Comparison of ENCODE assay signal across 8 cellular contexts in the genomic region with DNA sequence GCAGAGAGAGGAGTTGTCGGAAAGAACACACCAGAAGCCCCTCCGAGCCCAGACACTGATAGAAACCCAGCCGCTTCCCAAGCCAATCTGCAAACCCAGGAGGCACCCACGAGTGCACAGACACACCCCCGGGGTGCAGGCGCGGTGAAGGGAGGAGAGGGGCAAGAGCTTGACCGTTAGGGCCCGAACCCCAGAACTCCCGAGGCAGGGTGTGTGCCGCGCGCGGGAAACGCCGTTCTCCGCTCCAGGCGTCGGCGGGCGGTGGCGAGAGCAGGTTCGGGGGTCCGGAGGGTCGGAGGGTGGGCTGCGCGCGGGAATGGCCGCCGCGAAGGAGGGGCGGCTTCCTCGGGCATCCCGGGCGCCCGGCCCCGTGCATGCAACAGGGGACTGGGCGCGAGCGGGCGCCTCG. TPM values are rescaled to one million over a fixed set of nuclear protein-coding genes. Genes with fewer than 3 reads are reported as not detected.
DNase-seq lines count a peak whose midpoint lies in the region; ATAC-seq and TF ChIP-seq lines count a peak whose summit lies in the region.

No MANE protein-coding gene starts in this region.

- peak overlapping the region; percentile 64 for H2AFZ ChIP-seq in hepatocyte

- WGBS in hepatocyte (ENCODE audit: low lambda C conversion rate, missing lambda C conversion rate), result 4% methylated on average over 16 of the region's 42 CpGs

- H3K27me3 ChIP-seq in hepatocyte, result peaks cover 25% of the 10 kb centered on the region

- peak overlapping the region; percentile 96 for H3K4me2 ChIP-seq in hepatocyte

- no peaks in the 10 kb centered on the region for H3K9me3 ChIP-seq in hepatocyte (ENCODE audit: low read depth)

- no peak for ATAC-seq in activated CD8-positive, alpha-beta T cell treated with anti-CD3 and anti-CD28 coated beads, Interleukin-2, amount 10 ng/mL, durations not matched to agents 7 days and 5 days
- ATAC-seq in HG02763 (IDR thresholded peaks at IDR 0.05; ENCODE audit: unreplicated experiment), result no peak

- H3K4me1 ChIP-seq in hepatocyte (ENCODE audit: insufficient read depth), result no peaks in the 10 kb centered on the region

- no peak overlapping the region for H3K27ac Mint-ChIP-seq in activated CD8-positive, alpha-beta T cell treated with anti-CD3 and anti-CD28 coated beads, Interleukin-2, amount 10 ng/mL, durations not matched to agents 7 days and 5 days

- H3K36me3 Mint-ChIP-seq in activated CD8-positive, alpha-beta T cell treated with anti-CD3 and anti-CD28 coated beads, Interleukin-2, amount 10 ng/mL, durations not matched to agents 7 days and 5 days (ENCODE audit: low read depth), result no peaks in the 10 kb centered on the region

- peak overlapping the region; percentile 89 for H3K4me3 ChIP-seq in hepatocyte

- TF ChIP-seq CTCF in hepatocyte (IDR thresholded peaks at IDR 0.05; ENCODE audit: poor library complexity), result no peak

- DNase-seq in stimulated activated CD4-positive, alpha-beta T cell treated with anti-CD3 and anti-CD28 coated beads, Interleukin-15, amount 100 ng/mL, for 24 hours, result peak; percentile 6
- DNase-seq in stimulated activated CD4-positive, alpha-beta T cell treated with anti-CD3 and anti-CD28 coated beads, Interleukin-12 subunit alpha, Interleukin-12 subunit beta, amount 100 ng/mL, for 4 hours, result no peak
- no peak for DNase-seq in activated CD8-positive, alpha-beta T cell treated with anti-CD3 and anti-CD28 coated beads, Interleukin-2, amount 10 ng/mL, durations not matched to agents 7 days and 5 days
- DNase-seq in hepatocyte (ENCODE audit: low spot score) (peak; percentile 32), Ammon's horn (ENCODE audit: low spot score) (no peak), amniotic stem cell (lab: John Stamatoyannopoulos, UW) (no peak)
- DNase-seq in stimulated activated CD8-positive, alpha-beta memory T cell treated with anti-CD3 and anti-CD28 coated beads, Interleukin-4, amount 100 ng/mL, for 48 hours, result peak; percentile 24

- CTCF ChIA-PET in activated CD8-positive, alpha-beta T cell treated with anti-CD3 and anti-CD28 coated beads, Interleukin-2, amount 10 ng/mL, durations not matched to agents 7 days and 5 days (lab: Charles Lee), result no interaction called here

- no peaks in the 10 kb centered on the region for H3K9me3 Mint-ChIP-seq in activated CD8-positive, alpha-beta T cell treated with anti-CD3 and anti-CD28 coated beads, Interleukin-2, amount 10 ng/mL, durations not matched to agents 7 days and 5 days (ENCODE audit: insufficient read depth)

- H3K36me3 ChIP-seq in hepatocyte (replicated peaks; ENCODE audit: insufficient read depth, low read depth), result no peaks in the 10 kb centered on the region

- POLR2A ChIA-PET in activated CD8-positive, alpha-beta T cell treated with anti-CD3 and anti-CD28 coated beads, Interleukin-2, amount 10 ng/mL, durations not matched to agents 7 days and 5 days (lab: Charles Lee), result no interaction called here

- no peaks in the 10 kb centered on the region for H4K20me1 ChIP-seq in hepatocyte (ENCODE audit: insufficient read depth, poor library complexity, severe bottlenecking)

- H3K27ac ChIP-seq in hepatocyte, result no peak overlapping the region

- peaks cover 62% of the 10 kb centered on the region for H3K27me3 Mint-ChIP-seq in activated CD8-positive, alpha-beta T cell treated with anti-CD3 and anti-CD28 coated beads, Interleukin-2, amount 10 ng/mL, durations not matched to agents 7 days and 5 days (ENCODE audit: low read depth)

- no peaks in the 10 kb centered on the region for H3K9me2 ChIP-seq in hepatocyte (replicated peaks; ENCODE audit: insufficient read depth)

- H3K79me2 ChIP-seq in hepatocyte, result peaks cover 22% of the 10 kb centered on the region

- peaks cover 8% of the 10 kb centered on the region for H3K4me1 Mint-ChIP-seq in activated CD8-positive, alpha-beta T cell treated with anti-CD3 and anti-CD28 coated beads, Interleukin-2, amount 10 ng/mL, durations not matched to agents 7 days and 5 days (ENCODE audit: low read depth)

- peak overlapping the region; percentile 51 for H3K4me3 Mint-ChIP-seq in activated CD8-positive, alpha-beta T cell treated with anti-CD3 and anti-CD28 coated beads, Interleukin-2, amount 10 ng/mL, durations not matched to agents 7 days and 5 days

RNA-seq across cellular contexts. Expression of a gene that starts 0.5 kb away (rescaled TPM):
- not detected for total RNA-seq in activated CD8-positive, alpha-beta T cell treated with anti-CD3 and anti-CD28 coated beads, Interleukin-2, amount 10 ng/mL, durations not matched to agents 7 days and 5 days
- 20.8 and 24.8 TPM in 2 replicates for total RNA-seq in hepatocyte
- 13.6 and 13.9 TPM in 2 replicates for polyA plus RNA-seq in hepatocyte

RNA-seq across cellular contexts. Expression of a gene that starts 50.1 kb away (rescaled TPM):
- 10 to 100 TPM in 1 of 2 experiments, 1 to 10 TPM in 1; 9.5 to 10.1 TPM for total RNA-seq in activated CD8-positive, alpha-beta T cell treated with anti-CD3 and anti-CD28 coated beads, Interleukin-2, amount 10 ng/mL, durations not matched to agents 7 days and 5 days
- total RNA-seq in hepatocyte, result 16.0 and 18.2 TPM in 2 replicates
- polyA plus RNA-seq in hepatocyte, result 9.3 and 12.3 TPM in 2 replicates

Comparison
In these comparisons a context has a peak if more than half of its experiments do, and no peak if none do; other contexts are left out.
1. DNase-seq: peak in stimulated activated CD4-positive, alpha-beta T cell treated with anti-CD3 and anti-CD28 coated beads, Interleukin-15, amount 100 ng/mL, for 24 hours (single experiment), hepatocyte (single experiment) and stimulated activated CD8-positive, alpha-beta memory T cell treated with anti-CD3 and anti-CD28 coated beads, Interleukin-4, amount 100 ng/mL, for 48 hours (single experiment); none in stimulated activated CD4-positive, alpha-beta T cell treated with anti-CD3 and anti-CD28 coated beads, Interleukin-12 subunit alpha, Interleukin-12 subunit beta, amount 100 ng/mL, for 4 hours (single experiment), activated CD8-positive, alpha-beta T cell treated with anti-CD3 and anti-CD28 coated beads, Interleukin-2, amount 10 ng/mL, durations not matched to agents 7 days and 5 days (single experiment), Ammon's horn (single experiment) and amniotic stem cell (single experiment).
2. RNA of a gene that starts 0.5 kb away (total RNA-seq): 20.8 to 24.8 TPM in hepatocyte; not detected in activated CD8-positive, alpha-beta T cell treated with anti-CD3 and anti-CD28 coated beads, Interleukin-2, amount 10 ng/mL, durations not matched to agents 7 days and 5 days; every median in the first group is over 10 times any median in the second.